17 cellular contexts compared by ENCODE assay signal in genomic region chr4:8239661-8240060, GRCh38. TPM values are rescaled to one million over a fixed set of nuclear protein-coding genes. Genes with fewer than 3 reads are reported as not detected.
A peak's percentile ranks its signal among the peaks of the same experiment; 100 is the strongest.
DNase-seq lines count a peak whose midpoint lies in the region; ATAC-seq, FAIRE-seq and TF ChIP-seq lines count a peak whose summit lies in the region.
"Had no signal": no experiment of that assay in that cellular context is flagged by ENCODE, and none has a peak within 500 bp of the region (broad histone marks: within the 10 kb centered on the region; RNA-seq: fewer than 3 reads in every experiment).

No MANE protein-coding gene starts in this region.

- H3K4me2 ChIP-seq in BLaER1 (peak overlapping the region; percentile 24), neuronal stem cell (ENCODE audit: insufficient read depth, low read length, poor library complexity, severe bottlenecking) (no peak overlapping the region), Karpas-422 (ENCODE audit: low read depth, low read length, poor library complexity, severe bottlenecking) (no peak overlapping the region)

- no peaks in the 10 kb centered on the region for H3K9me3 Mint-ChIP-seq in IgD-negative memory B cell
- H3K9me3 Mint-ChIP-seq: CD4-positive, alpha-beta T cell had no signal

- H3K4ac ChIP-seq in neuronal stem cell (ENCODE audit: low read length): no peak overlapping the region

- H3K27ac ChIP-seq in BLaER1 (no peak overlapping the region), kidney (ENCODE audit: low read depth in 2 of 2, low read length in 2 of 2) (no peak overlapping the region), neuronal stem cell (replicated peaks; ENCODE audit: low read length) (no peak overlapping the region), Karpas-422 (ENCODE audit: low read length) (no peak overlapping the region)

- peaks cover 70% of the 10 kb centered on the region for H3K36me3 ChIP-seq in BLaER1
- peaks cover 17 to 45% of the 10 kb centered on the region in 2 donors for H3K36me3 ChIP-seq in kidney (ENCODE audit: control insufficient read depth in 1 of 2, insufficient read depth in 2 of 2, low read length in 2 of 2)
- H3K36me3 ChIP-seq in neuronal stem cell (replicated peaks in 1 of 2; ENCODE audit: control insufficient read depth in 2 of 2, insufficient read depth in 2 of 2, low read length in 2 of 2): no peaks in the 10 kb centered on the region
- H3K36me3 ChIP-seq in Karpas-422 (ENCODE audit: insufficient read depth, low read length): no peaks in the 10 kb centered on the region

- peaks cover 67% of the 10 kb centered on the region for H3K4me1 ChIP-seq in BLaER1
- peaks cover 0 to 3% of the 10 kb centered on the region in 2 donors for H3K4me1 ChIP-seq in kidney (ENCODE audit: control insufficient read depth in 1 of 2, insufficient read depth in 1 of 2, low read depth in 1 of 2, low read length in 2 of 2)
- H3K4me1 ChIP-seq in neuronal stem cell (ENCODE audit: control insufficient read depth in 2 of 2, insufficient read depth in 1 of 2, low read depth in 1 of 2, low read length in 2 of 2): peaks cover 6 to 10% of the 10 kb centered on the region in 2 donors
- peaks cover 10% of the 10 kb centered on the region for H3K4me1 ChIP-seq in Karpas-422 (ENCODE audit: low read length)

- H3K4me3 Mint-ChIP-seq in IgD-negative memory B cell (no peak overlapping the region), T-helper 17 cell (no peak overlapping the region)
- H3K4me3 Mint-ChIP-seq: CD4-positive, alpha-beta T cell had no signal

- H3K36me3 Mint-ChIP-seq in IgD-negative memory B cell (peaks cover under 1% of the 10 kb centered on the region), T-helper 17 cell (ENCODE audit: low read depth) (no peaks in the 10 kb centered on the region)

- peak overlapping the region; percentile 43 for H4K8ac ChIP-seq in neuronal stem cell (ENCODE audit: low read depth, low read length)

- no peak overlapping the region for H2BK15ac ChIP-seq in neuronal stem cell (ENCODE audit: low read length)

- H3K4me3 ChIP-seq in BLaER1 (no peak overlapping the region), kidney (ENCODE audit: low read length in 2 of 2) (no peak overlapping the region), neuronal stem cell (ENCODE audit: low read length in 2 of 2) (no peak overlapping the region), Karpas-422 (ENCODE audit: low read length) (no peak overlapping the region)
- H3K4me3 ChIP-seq: K562 had no signal

- peak overlapping the region; percentile 38 for H3K14ac ChIP-seq in neuronal stem cell (ENCODE audit: low read length)

- no peaks in the 10 kb centered on the region for H3K9me2 ChIP-seq in Karpas-422 (replicated peaks; ENCODE audit: insufficient read depth, low read length)

- H3K79me1 ChIP-seq in neuronal stem cell (ENCODE audit: low read depth, low read length): peaks cover 2% of the 10 kb centered on the region

- ATAC-seq in T-helper 17 cell: no peak
- ATAC-seq: K562 had no signal

- peak overlapping the region; percentile 39 for H2BK5ac ChIP-seq in neuronal stem cell (ENCODE audit: low read length)

- H3K79me2 ChIP-seq in Karpas-422 (ENCODE audit: low read length): no peaks in the 10 kb centered on the region

- no peak for TF ChIP-seq CTCF in kidney (IDR thresholded peaks at IDR 0.05; ENCODE audit: borderline replicate concordance, extremely low read depth, insufficient read depth)

- peaks cover 66% of the 10 kb centered on the region for H4K20me1 ChIP-seq in BLaER1
- H4K20me1 ChIP-seq in Karpas-422 (ENCODE audit: insufficient read depth, low read depth, low read length): no peaks in the 10 kb centered on the region

- H2BK120ac ChIP-seq in neuronal stem cell (ENCODE audit: low read depth, low read length): no peak overlapping the region

- H3K27ac Mint-ChIP-seq in IgD-negative memory B cell: peak overlapping the region in 2 of 3 donors; percentile 33 to 35
- H3K27ac Mint-ChIP-seq in T-helper 17 cell: no peak overlapping the region
- H3K27ac Mint-ChIP-seq: CD4-positive, alpha-beta T cell had no signal

- no peak overlapping the region for H4K91ac ChIP-seq in neuronal stem cell (ENCODE audit: low read depth, low read length, poor library complexity)

- peak overlapping the region; percentile 75 for H2AK5ac ChIP-seq in neuronal stem cell (ENCODE audit: low read depth, low read length)

- DNase-seq in kidney (peak; percentile 55), neuronal stem cell (ENCODE audit: low spot score) (no peak), retina (no peak), SHP77 treated with DMSO at 0.1 percent for 48 hours (lab: John Stamatoyannopoulos, UW) (no peak), T-helper 17 cell (no peak), Karpas-422 (no peak)
- DNase-seq: ACHN, C1 segment of cervical spinal cord, Calu3, DMS 273 treated with DMSO at 0.1 percent for 48 hours had no signal

- no peak for FAIRE-seq in kidney (lab: Jason Lieb, UNC)
- FAIRE-seq: GM12892, K562 had no signal

- no peak overlapping the region for H3K9ac ChIP-seq in BLaER1
- H3K9ac ChIP-seq in kidney (ENCODE audit: low read length in 2 of 2): no peak overlapping the region
- no peak overlapping the region for H3K9ac ChIP-seq in neuronal stem cell (ENCODE audit: low read depth, low read length, poor library complexity)
- no peak overlapping the region for H3K9ac ChIP-seq in Karpas-422 (ENCODE audit: low read length)

- H3K9me3 ChIP-seq in BLaER1 (no peaks in the 10 kb centered on the region), kidney (ENCODE audit: control insufficient read depth in 1 of 2, low read length in 2 of 2) (no peaks in the 10 kb centered on the region), neuronal stem cell (replicated peaks in 1 of 2; ENCODE audit: control insufficient read depth in 2 of 2, insufficient read depth in 1 of 2, low read depth in 1 of 2, low read length in 2 of 2) (peaks cover 0 to 5% of the 10 kb centered on the region in 2 donors), T-helper 17 cell (ENCODE audit: control insufficient read depth, low read length, poor library complexity, severe bottlenecking) (no peaks in the 10 kb centered on the region), Karpas-422 (ENCODE audit: low read length) (no peaks in the 10 kb centered on the region)

- H3K23ac ChIP-seq in neuronal stem cell (ENCODE audit: low read depth, low read length, poor library complexity): no peak overlapping the region

- H3K4me1 Mint-ChIP-seq in IgD-negative memory B cell (peaks cover 9 to 15% (median 10%) of the 10 kb centered on the region in 3 donors), T-helper 17 cell (peaks cover 13% of the 10 kb centered on the region)

- no peaks in the 10 kb centered on the region for H3K27me3 ChIP-seq in BLaER1
- no peaks in the 10 kb centered on the region for H3K27me3 ChIP-seq in neuronal stem cell (ENCODE audit: control insufficient read depth in 3 of 3, insufficient read depth in 3 of 3, low read depth in 1 of 3, low read length in 3 of 3)
- no peaks in the 10 kb centered on the region for H3K27me3 ChIP-seq in Karpas-422 (ENCODE audit: low read length)

- WGBS in neuronal stem cell (ENCODE audit: extremely low coverage in 2 of 2, insufficient read length in 2 of 2, insufficient replicate concordance in 1 of 2), 2 donors: no CpG with 5 or more reads among the region's 9 CpGs

- H2BK12ac ChIP-seq in neuronal stem cell (ENCODE audit: low read length): no peak overlapping the region

- H2AFZ ChIP-seq in neuronal stem cell (ENCODE audit: low read length) (no peak overlapping the region), Karpas-422 (ENCODE audit: low read length) (no peak overlapping the region)

- H3K18ac ChIP-seq in neuronal stem cell (ENCODE audit: low read length): peak overlapping the region; percentile 48

- no peaks in the 10 kb centered on the region for H3K27me3 Mint-ChIP-seq in IgD-negative memory B cell
- H3K27me3 Mint-ChIP-seq in T-helper 17 cell: no peaks in the 10 kb centered on the region
- H3K27me3 Mint-ChIP-seq: CD4-positive, alpha-beta T cell had no signal

- intact Hi-C loops in kidney (cut with DNase I): loop anchor here (10.0 kb wide), 1 partner anchor 165 kb away; no protein-coding TSS in a partner anchor

RNA-seq across cellular contexts. Expression of gene HTRA3, which starts 29.9 kb away (rescaled TPM):
- polyA plus RNA-seq in IgD-negative memory B cell (not detected), kidney (ENCODE audit: insufficient read depth, low read depth, low replicate concordance) (6.5 TPM)
- total RNA-seq in kidney (1.7 TPM), T-helper 17 cell (not detected)
- 2.9 TPM for polyA plus RNA-seq in neuronal stem cell (2013, experiment 1 of 2)
- 2.8 TPM for polyA plus RNA-seq in neuronal stem cell (2013, experiment 2 of 2)
- not detected in 2 replicates for total RNA-seq in Karpas-422 (2014; rRNA removed; shearing (Covaris generic); ENCODE audit: low replicate concordance)
- total RNA-seq: A172; Calu3; CD4-positive, alpha-beta T cell; K562 had no signal

RNA-seq across cellular contexts. Expression of gene SH3TC1, which starts 40.6 kb away (rescaled TPM):
- 39.8 TPM for polyA plus RNA-seq in IgD-negative memory B cell
- 127 TPM for total RNA-seq in kidney
- polyA plus RNA-seq in kidney (ENCODE audit: insufficient read depth, low read depth, low replicate concordance): 43.1 TPM
- polyA plus RNA-seq in neuronal stem cell (2013, experiment 1 of 2): 0.13 TPM
- polyA plus RNA-seq in neuronal stem cell (2013, experiment 2 of 2): 0.08 TPM
- total RNA-seq in T-helper 17 cell: 100 to 1,000 TPM; 134 TPM
- total RNA-seq in Karpas-422 (2014; rRNA removed; shearing (Covaris generic); ENCODE audit: low replicate concordance): 1.7 and 6.9 TPM in 2 replicates
- total RNA-seq: G401 had no signal

Comparison
In these comparisons a context has a peak if more than half of its experiments do, and no peak if none do; other contexts are left out.
1. RNA of gene SH3TC1, which starts 40.6 kb away (total RNA-seq): 134 TPM in T-helper 17 cell and 127 TPM in kidney (single experiment); 1.7 to 6.9 TPM in Karpas-422; every median in the first group is over 10 times any median in the second.